In the genomic region with DNA sequence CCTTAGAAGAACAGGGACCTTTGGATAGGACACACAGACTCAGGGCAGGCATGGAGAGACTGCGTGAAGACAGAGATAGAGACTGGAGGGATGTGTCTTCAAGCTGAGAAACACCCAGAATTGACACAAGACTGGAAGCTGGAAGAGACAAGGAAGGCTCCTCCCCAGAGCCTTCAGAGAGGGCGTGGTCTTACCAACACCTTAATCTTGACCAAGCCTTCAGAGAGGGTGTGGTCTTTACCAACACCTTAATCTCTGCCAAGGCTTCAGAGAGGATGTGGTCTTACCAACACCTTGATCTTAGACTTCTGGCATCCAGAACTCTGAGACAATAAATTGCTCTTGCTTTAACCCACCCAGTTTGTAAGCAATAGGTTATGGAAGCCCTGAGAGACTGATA, we compare ENCODE assay signal across 29 cellular contexts.
"Had no signal": no experiment of that assay in that cellular context is flagged by ENCODE, and none has a peak within 500 bp of the region (broad histone marks: within the 10 kb centered on the region; RNA-seq: fewer than 3 reads in every experiment).

No MANE protein-coding gene starts in this region.

- H3K27me3 Mint-ChIP-seq: activated CD4-positive, alpha-beta T cell treated with anti-CD3 and anti-CD28 coated beads, Interleukin-2, amount 10 ng/mL, durations not matched to agents 7 days and 5 days had no signal

- H3K4me3 Mint-ChIP-seq: activated CD4-positive, alpha-beta memory T cell treated with anti-CD3 and anti-CD28 coated beads for 36 hours; activated CD4-positive, alpha-beta T cell treated with anti-CD3 and anti-CD28 coated beads, Interleukin-2, amount 10 ng/mL, durations not matched to agents 7 days and 5 days; activated naive CD8-positive, alpha-beta T cell treated with anti-CD3 and anti-CD28 coated beads, Interleukin-2, amount 50 U/mL, for 24 hours; activated T-cell treated with anti-CD3 and anti-CD28 coated beads, Interleukin-2, amount 50 U/mL, for 4 hours; central memory CD8-positive, alpha-beta T cell; T-helper 17 cell; WTC11 had no signal

- H3K9me3 Mint-ChIP-seq: activated CD4-positive, alpha-beta memory T cell treated with anti-CD3 and anti-CD28 coated beads for 36 hours; activated CD4-positive, alpha-beta T cell treated with anti-CD3 and anti-CD28 coated beads, Interleukin-2, amount 10 ng/mL, durations not matched to agents 7 days and 5 days; activated naive CD8-positive, alpha-beta T cell treated with anti-CD3 and anti-CD28 coated beads, Interleukin-2, amount 50 U/mL, for 24 hours had no signal

- H3K36me3 ChIP-seq: ascending aorta had no signal

- H3K4me3 ChIP-seq: ascending aorta, body of pancreas had no signal

- H3K27ac Mint-ChIP-seq: activated CD4-positive, alpha-beta memory T cell treated with anti-CD3 and anti-CD28 coated beads for 36 hours; activated CD4-positive, alpha-beta T cell treated with anti-CD3 and anti-CD28 coated beads, Interleukin-2, amount 10 ng/mL, durations not matched to agents 7 days and 5 days; activated naive CD4-positive, alpha-beta T cell treated with anti-CD3 and anti-CD28 coated beads, Interleukin-2, amount 50 U/mL, for 72 hours; activated naive CD8-positive, alpha-beta T cell treated with anti-CD3 and anti-CD28 coated beads, Interleukin-2, amount 50 U/mL, for 24 hours; T-helper 17 cell; WTC11 had no signal

- H3K27ac ChIP-seq: ascending aorta, body of pancreas had no signal

- H3K4me1 ChIP-seq: body of pancreas had no signal

- H3K9me3 ChIP-seq: ascending aorta, body of pancreas had no signal

- H3K36me3 Mint-ChIP-seq: activated CD4-positive, alpha-beta memory T cell treated with anti-CD3 and anti-CD28 coated beads for 36 hours; activated naive CD4-positive, alpha-beta T cell treated with anti-CD3 and anti-CD28 coated beads, Interleukin-2, amount 50 U/mL, for 72 hours; WTC11 had no signal

- ATAC-seq: activated naive CD4-positive, alpha-beta T cell treated with anti-CD3 and anti-CD28 coated beads, Interleukin-2, amount 50 U/mL, for 72 hours; activated naive CD8-positive, alpha-beta T cell treated with anti-CD3 and anti-CD28 coated beads, Interleukin-2, amount 50 U/mL, for 24 hours; activated T-cell treated with anti-CD3 and anti-CD28 coated beads, Interleukin-2, amount 50 U/mL, for 4 hours; body of pancreas; PC-3; T-helper 17 cell; WTC11 had no signal

- DNase-seq: activated CD4-positive, alpha-beta memory T cell treated with anti-CD3 and anti-CD28 coated beads for 36 hours; activated CD4-positive, alpha-beta T cell treated with anti-CD3 and anti-CD28 coated beads, Interleukin-2, amount 10 ng/mL, durations not matched to agents 7 days and 5 days; activated CD4-positive, CD25-positive, alpha-beta regulatory T cell treated with anti-CD3 and anti-CD28 coated beads, Interleukin-2, amount 50 U/mL, for 72 hours; activated CD8-positive, alpha-beta memory T cell treated with anti-CD3 and anti-CD28 coated beads for 24 hours; activated effector memory CD4-positive, alpha-beta T cell treated with anti-CD3 and anti-CD28 coated beads, Interleukin-2, amount 50 U/mL, for 16 hours; activated naive CD4-positive, alpha-beta T cell treated with Interleukin-2 at 50 U/mL for 16 hours; activated naive CD8-positive, alpha-beta T cell treated with anti-CD3 and anti-CD28 coated beads, Interleukin-2, amount 50 U/mL, for 24 hours; activated T-cell treated with anti-CD3 and anti-CD28 coated beads, Interleukin-2, amount 50 U/mL, for 4 hours; amniotic stem cell; body of pancreas; KG1; NCI-H1092; NCI-H1417 treated with DMSO at 0.1 percent for 48 hours; NCI-H1694; NCI-H2029; NCI-H2107; NCI-H2171 treated with DMSO at 0.1 percent for 48 hours; NCI-H226; NCI-H510A; NCI-H526 treated with DMSO at 0.1 percent for 48 hours; NK-92 treated with Interleukin-12 subunit alpha and Interleukin-12 subunit beta, amount 100 ng/mL, for 24 hours; PC-3; SHP77 treated with DMSO at 0.1 percent for 48 hours; T-helper 17 cell; T-helper 9 cell had no signal

- H3K4me1 Mint-ChIP-seq: activated naive CD8-positive, alpha-beta T cell treated with anti-CD3 and anti-CD28 coated beads, Interleukin-2, amount 50 U/mL, for 24 hours; central memory CD8-positive, alpha-beta T cell; T-helper 17 cell had no signal

- H3K27me3 ChIP-seq: ascending aorta, body of pancreas had no signal
